Comparison of ENCODE assay signal across 1 cellular context in genomic region chr6:154705471-154706113, GRCh38.
TF ChIP-seq lines count a peak whose summit lies in the region.

No MANE protein-coding gene starts in this region.

TF ChIP-seq in GM23338, 12 proteins besides CTCF, POLR2A, EP300 and RAD21 (continued from another document):
- no peak for TF ChIP-seq ZNF462 (CRISPR knock-in tag; IDR thresholded peaks at IDR 0.05)
- TF ChIP-seq STAT1 (IDR thresholded peaks at IDR 0.05; ENCODE audit: unreplicated experiment): no peak
